1 cellular context compared by ENCODE assay signal in genomic region chr17:81584771-81585170, GRCh38. TPM values are rescaled to one million over a fixed set of nuclear protein-coding genes. Genes with fewer than 3 reads are reported as not detected.
"Had no signal": no experiment of that assay in that cellular context is flagged by ENCODE, and none has a peak within 500 bp of the region (broad histone marks: within the 10 kb centered on the region; RNA-seq: fewer than 3 reads in every experiment).

No MANE protein-coding gene starts in this region.

RNA-seq across cellular contexts. Expression of gene FSCN2, which starts 56.6 kb away (rescaled TPM):
- total RNA-seq: RPMI7951 had no signal
